In the genomic region with DNA sequence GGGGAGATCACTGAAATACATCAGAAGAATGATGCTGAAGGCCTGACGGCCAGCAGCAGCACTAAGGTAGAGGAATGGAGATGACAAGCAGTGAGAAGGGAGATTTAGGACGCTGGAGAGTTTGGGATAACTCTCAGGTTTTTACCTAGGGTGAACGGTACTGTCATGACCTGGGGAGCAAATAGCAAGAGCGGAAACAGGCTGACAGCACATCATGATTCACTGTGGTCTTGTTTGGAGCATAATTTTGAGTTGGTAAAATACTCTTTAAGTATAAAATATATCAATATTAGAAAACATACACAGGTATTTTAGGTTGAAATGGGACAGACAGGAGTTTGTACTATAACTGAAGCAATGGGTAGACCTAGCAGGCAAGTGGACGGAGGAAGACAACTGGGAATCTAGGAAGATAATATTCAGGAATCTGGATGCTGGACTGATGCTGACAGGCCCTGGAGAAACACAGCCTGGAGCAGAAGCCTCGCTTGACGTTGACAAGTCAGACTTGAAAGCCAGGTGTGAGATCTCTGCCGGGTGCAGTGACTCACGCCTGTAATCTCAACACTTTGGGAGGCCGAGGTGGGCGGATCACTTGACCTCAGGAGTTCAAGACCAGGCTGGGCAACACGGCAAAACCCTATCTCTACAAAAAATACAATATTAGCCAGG, we compare ENCODE assay signal across 28 cellular contexts. TPM values are rescaled to one million over a fixed set of nuclear protein-coding genes. Genes with fewer than 3 reads are reported as not detected.
DNase-seq lines count a peak whose midpoint lies in the region; ATAC-seq, FAIRE-seq and TF ChIP-seq lines count a peak whose summit lies in the region.
"Had no signal": no experiment of that assay in that cellular context is flagged by ENCODE, and none has a peak within 500 bp of the region (broad histone marks: within the 10 kb centered on the region; RNA-seq: fewer than 3 reads in every experiment).

No MANE protein-coding gene starts in this region.

- no peak for TF ChIP-seq EP300 in sigmoid colon (IDR thresholded peaks at IDR 0.05)

- no peaks in the 10 kb centered on the region for H3K27me3 Mint-ChIP-seq in Calu3 (ENCODE audit: unreplicated experiment)
- H3K27me3 Mint-ChIP-seq: activated CD4-positive, alpha-beta T cell treated with anti-CD3 and anti-CD28 coated beads for 36 hours; activated naive CD4-positive, alpha-beta T cell treated with anti-CD3 and anti-CD28 coated beads, Interleukin-2, amount 50 U/mL, for 24 hours; natural killer cell treated with Interleukin-12 subunit alpha and Interleukin-12 subunit beta and Interleukin-15 and Interleukin-18, amount 100 ng/mL, for 72 hours; T-cell had no signal

- TF ChIP-seq POLR2A in vagina (IDR thresholded peaks at IDR 0.05) (no peak), sigmoid colon (IDR thresholded peaks at IDR 0.05) (no peak)

- 62 to 87% methylated on average over 12 of the region's 12 CpGs for WGBS in sigmoid colon, 2 donors

- intact Hi-C loops in Calu3 (cut with micrococcal nuclease; ENCODE audit: unreplicated experiment) (loop anchor here (5.0 kb wide), 2 partner anchors 142 to 527 kb away; no protein-coding TSS in a partner anchor), vagina (cut with DNase I) (no loop called here), sigmoid colon (cut with DNase I) (loop anchor here (5.0 kb wide), 1 partner anchor 517 kb away; no protein-coding TSS in a partner anchor)

- no peak for FAIRE-seq in bronchial epithelial cell (lab: Jason Lieb, UNC)
- FAIRE-seq: D721Med, GM18507 had no signal

- no peak overlapping the region for H3K4me3 Mint-ChIP-seq in Calu3 (ENCODE audit: low read depth, unreplicated experiment)
- H3K4me3 Mint-ChIP-seq: activated CD4-positive, alpha-beta T cell treated with anti-CD3 and anti-CD28 coated beads for 36 hours; activated naive CD4-positive, alpha-beta T cell treated with anti-CD3 and anti-CD28 coated beads, Interleukin-2, amount 50 U/mL, for 24 hours; activated T-helper 1 cell treated with anti-CD3 and anti-CD28 coated beads, Interleukin-12 subunit alpha, Interleukin-12 subunit beta, Interleukin-2, Interleukin-4 antibody, amounts not matched to agents 30 ng/mL and 10 ng/mL and 1 ng/mL, durations not matched to agents 14 hours and 24 hours and 36 hours; natural killer cell treated with Interleukin-12 subunit alpha and Interleukin-12 subunit beta and Interleukin-15 and Interleukin-18, amount 100 ng/mL, for 72 hours; T-cell had no signal

- DNase-seq in Calu3 (peak; percentile 15), NCI-H226 (peak; percentile 65), bronchial epithelial cell (ENCODE audit: low read depth) (peak; percentile 86), kidney tubule cell (ENCODE audit: low spot score) (peak; percentile 31), vagina (ENCODE audit: extremely low spot score in 2 of 2) (no peak), RPMI8226 (no peak), sigmoid colon (no peak)
- DNase-seq: ACHN; activated CD4-positive, alpha-beta T cell treated with anti-CD3 and anti-CD28 coated beads for 36 hours; midbrain; NCI-H1694 treated with DMSO at 0.1 percent for 48 hours; NCI-H526 treated with DMSO at 0.1 percent for 48 hours; SIG-M5; stimulated activated CD4-positive, alpha-beta T cell treated with anti-CD3 and anti-CD28 coated beads, Interleukin-15, amount 100 ng/mL, for 24 hours; stimulated activated CD8-positive, alpha-beta memory T cell treated with anti-CD3 and anti-CD28 coated beads, Interleukin-4, amount 100 ng/mL, for 48 hours; T-cell had no signal

- no TSS peak for BruUV-seq in Calu3 (replicated peaks; lab: Mats Ljungman, UMichigan)

- H3K27me3 ChIP-seq in bronchial epithelial cell (ENCODE audit: control insufficient read depth, insufficient read depth, low read length), result no peaks in the 10 kb centered on the region
- H3K27me3 ChIP-seq in vagina, result no peaks in the 10 kb centered on the region
- no peaks in the 10 kb centered on the region for H3K27me3 ChIP-seq in sigmoid colon
- H3K27me3 ChIP-seq: BLaER1, ovary, right atrium auricular region had no signal

- H3K4me1 Mint-ChIP-seq in Calu3 (ENCODE audit: low read depth, unreplicated experiment), result peaks cover 10% of the 10 kb centered on the region
- H3K4me1 Mint-ChIP-seq: activated CD4-positive, alpha-beta T cell treated with anti-CD3 and anti-CD28 coated beads for 36 hours; activated naive CD4-positive, alpha-beta T cell treated with anti-CD3 and anti-CD28 coated beads, Interleukin-2, amount 50 U/mL, for 24 hours; T-cell had no signal

- H3K9me3 ChIP-seq in vagina (no peaks in the 10 kb centered on the region), sigmoid colon (no peaks in the 10 kb centered on the region)
- H3K9me3 ChIP-seq: BLaER1, HAP-1, ovary, right atrium auricular region had no signal

- CTCF ChIA-PET in Calu3 (lab: Charles Lee), result interaction anchor here (0.8 to 3.0 kb wide), 2 partner anchors 184 to 193 kb away, joined by 3 to 111 read pairs; no protein-coding TSS in a partner anchor

- ATAC-seq in HG03045 (IDR thresholded peaks at IDR 0.05; ENCODE audit: unreplicated experiment), result no peak
- ATAC-seq: activated CD4-positive, alpha-beta T cell treated with anti-CD3 and anti-CD28 coated beads for 36 hours; left lobe of liver; natural killer cell treated with Interleukin-12 subunit alpha and Interleukin-12 subunit beta and Interleukin-15 and Interleukin-18, amount 100 ng/mL, for 72 hours; T-cell had no signal

- H3K27ac ChIP-seq in vagina (no peak overlapping the region), sigmoid colon (peak overlapping the region in 1 of 4 donors; percentile 80)
- H3K27ac ChIP-seq: BLaER1, KMS-11, ovary, right atrium auricular region had no signal

- no peaks in the 10 kb centered on the region for H3K36me3 Mint-ChIP-seq in Calu3 (ENCODE audit: insufficient read depth, unreplicated experiment)
- H3K36me3 Mint-ChIP-seq: activated naive CD4-positive, alpha-beta T cell treated with anti-CD3 and anti-CD28 coated beads, Interleukin-2, amount 50 U/mL, for 24 hours; natural killer cell treated with Interleukin-12 subunit alpha and Interleukin-12 subunit beta and Interleukin-15 and Interleukin-18, amount 100 ng/mL, for 72 hours had no signal

- no peaks in the 10 kb centered on the region for H3K9me3 Mint-ChIP-seq in Calu3 (ENCODE audit: low read depth, unreplicated experiment)
- H3K9me3 Mint-ChIP-seq: activated naive CD4-positive, alpha-beta T cell treated with anti-CD3 and anti-CD28 coated beads, Interleukin-2, amount 50 U/mL, for 24 hours; activated T-helper 1 cell treated with anti-CD3 and anti-CD28 coated beads, Interleukin-12 subunit alpha, Interleukin-12 subunit beta, Interleukin-2, Interleukin-4 antibody, amounts not matched to agents 30 ng/mL and 10 ng/mL and 1 ng/mL, durations not matched to agents 14 hours and 24 hours and 36 hours; natural killer cell treated with Interleukin-12 subunit alpha and Interleukin-12 subunit beta and Interleukin-15 and Interleukin-18, amount 100 ng/mL, for 72 hours; T-cell had no signal

- TF ChIP-seq CTCF in Calu3 (IDR thresholded peaks at IDR 0.05; ENCODE audit: unreplicated experiment) (no peak), bronchial epithelial cell (IDR thresholded peaks at IDR 0.05; ENCODE audit: insufficient read depth, low read length, severe bottlenecking) (no peak), vagina (IDR thresholded peaks at IDR 0.05) (no peak), sigmoid colon (IDR thresholded peaks at IDR 0.05) (no peak)

- no peak overlapping the region for H3K27ac Mint-ChIP-seq in Calu3 (ENCODE audit: unreplicated experiment)
- H3K27ac Mint-ChIP-seq: activated CD4-positive, alpha-beta T cell treated with anti-CD3 and anti-CD28 coated beads for 36 hours; activated naive CD4-positive, alpha-beta T cell treated with anti-CD3 and anti-CD28 coated beads, Interleukin-2, amount 50 U/mL, for 24 hours; activated T-helper 1 cell treated with anti-CD3 and anti-CD28 coated beads, Interleukin-12 subunit alpha, Interleukin-12 subunit beta, Interleukin-2, Interleukin-4 antibody, amounts not matched to agents 30 ng/mL and 10 ng/mL and 1 ng/mL, durations not matched to agents 14 hours and 24 hours and 36 hours; natural killer cell treated with Interleukin-12 subunit alpha and Interleukin-12 subunit beta and Interleukin-15 and Interleukin-18, amount 100 ng/mL, for 72 hours; T-cell had no signal

- H3K36me3 ChIP-seq in bronchial epithelial cell (ENCODE audit: control insufficient read depth, insufficient read depth, low read length) (no peaks in the 10 kb centered on the region), vagina (no peaks in the 10 kb centered on the region), sigmoid colon (no peaks in the 10 kb centered on the region)
- H3K36me3 ChIP-seq: BLaER1, HAP-1, ovary, right atrium auricular region had no signal

- H3K4me3 ChIP-seq in bronchial epithelial cell (ENCODE audit: low read depth, low read length), result no peak overlapping the region
- no peak overlapping the region for H3K4me3 ChIP-seq in vagina
- no peak overlapping the region for H3K4me3 ChIP-seq in sigmoid colon
- H3K4me3 ChIP-seq: BLaER1, HAP-1, ovary, right atrium auricular region had no signal

- peaks cover 15% of the 10 kb centered on the region for H3K4me1 ChIP-seq in vagina
- peaks cover 0 to 23% (median 19%) of the 10 kb centered on the region in 4 donors for H3K4me1 ChIP-seq in sigmoid colon
- H3K4me1 ChIP-seq: BLaER1, HAP-1 had no signal

RNA-seq across cellular contexts. Expression of a gene that starts 33.3 kb away (rescaled TPM):
- total RNA-seq in Calu3 (2022) (5.8 and 7.0 TPM in 2 replicates), bronchial epithelial cell (0.53 and 1.3 TPM in 2 replicates), vagina (0.74 TPM), sigmoid colon (1 to 10 TPM in 2 of 4 donors, under 1 TPM in 2; 0.55 to 1.8 (median 1.1) TPM)
- 1 to 10 TPM; 1.8 to 2.7 (median 1.8) TPM for polyA plus RNA-seq in sigmoid colon

Comparison
In these comparisons a context has a peak if more than half of its experiments do, and no peak if none do; other contexts are left out.
1. DNase-seq: peak in Calu3 (single experiment), NCI-H226 (single experiment), bronchial epithelial cell (single experiment) and kidney tubule cell (single experiment); none in vagina (0 of 2), RPMI8226 (single experiment) and sigmoid colon (single experiment).